10 cellular contexts compared by ENCODE assay signal in the genomic region with DNA sequence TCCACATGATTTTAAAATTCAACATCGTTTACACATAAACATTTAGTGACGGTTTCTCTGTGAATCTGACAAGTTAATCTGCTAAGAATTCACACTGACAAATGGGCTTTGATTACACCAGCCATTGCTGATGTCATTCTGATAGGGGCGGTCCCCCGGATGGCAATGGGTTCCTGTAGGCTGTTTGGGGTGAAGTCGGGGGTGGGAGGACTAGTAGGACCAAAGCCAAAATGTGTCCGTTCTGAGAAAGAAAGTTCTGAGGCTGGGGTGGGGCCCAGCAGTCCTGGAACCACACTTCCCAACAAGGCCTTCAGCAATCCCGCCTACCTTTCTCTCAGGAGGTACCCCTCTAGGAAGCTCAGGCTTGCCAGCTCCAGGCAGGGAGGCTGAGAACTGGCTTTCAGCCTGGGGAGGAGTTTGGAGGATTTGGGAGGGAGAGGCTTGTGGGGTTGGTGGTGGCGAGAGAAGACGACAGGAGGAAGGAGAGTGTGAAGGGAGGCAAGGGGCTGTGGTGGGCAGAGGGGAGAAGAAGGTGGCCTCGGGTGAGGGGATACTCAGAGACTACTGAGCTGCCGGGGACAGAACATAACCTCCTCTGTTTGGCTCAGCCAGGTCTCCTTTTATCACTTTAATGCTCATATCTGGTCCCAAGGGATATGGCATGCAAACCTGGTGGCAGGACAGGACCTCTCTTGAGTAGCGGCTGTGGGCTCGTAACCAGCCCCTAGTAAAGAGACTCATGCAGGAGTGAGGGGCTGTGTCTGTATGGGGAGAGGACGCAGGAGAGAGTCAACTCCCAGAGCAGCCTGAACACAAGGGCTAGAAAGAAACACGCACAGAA. TPM values are rescaled to one million over a fixed set of nuclear protein-coding genes. Genes with fewer than 3 reads are reported as not detected.
DNase-seq lines count a peak whose midpoint lies in the region; ATAC-seq, FAIRE-seq and TF ChIP-seq lines count a peak whose summit lies in the region.
"Had no signal": no experiment of that assay in that cellular context is flagged by ENCODE, and none has a peak within 500 bp of the region (broad histone marks: within the 10 kb centered on the region; RNA-seq: fewer than 3 reads in every experiment).

No MANE protein-coding gene starts in this region.

- intact Hi-C loops in left cardiac atrium (cut with DNase I) (loop anchor here in 1 of 2 donors (5.0 kb wide), 1 partner anchor 114 kb away; no protein-coding TSS in a partner anchor), MCF 10A (cut with micrococcal nuclease) (no loop called here)

- CTCF ChIA-PET in MCF 10A (lab: Yijun Ruan, JAX), result interaction anchor here (0.6 to 2.8 kb wide), 3 partner anchors 9 to 341 kb away, joined by 5 to 13 read pairs (median 8); partner anchors contain the start of gene HIC1

- DNase-seq in activated naive CD8-positive, alpha-beta T cell treated with anti-CD3 and anti-CD28 coated beads, Interleukin-2, amount 50 U/mL, for 24 hours, result no peak
- peak; percentile 69 for DNase-seq in left cardiac atrium
- DNase-seq in small intestine, result no peak
- no peak for DNase-seq in HAP-1 (ENCODE audit: low spot score in 2 of 2)
- no peak for DNase-seq in MCF 10A (ENCODE audit: unreplicated experiment)
- DNase-seq in NOMO-1 (lab: John Stamatoyannopoulos, UW; ENCODE audit: unreplicated experiment in 2 of 2), result no peak
- DNase-seq: activated CD4-positive, alpha-beta T cell treated with anti-CD3 and anti-CD28 coated beads for 4 hours; effector CD8-positive, alpha-beta T cell had no signal

- BruUV-seq in MCF 10A (replicated peaks; lab: Mats Ljungman, UMichigan), result no TSS peak

- peaks cover 12% of the 10 kb centered on the region for H3K27me3 Mint-ChIP-seq in activated naive CD8-positive, alpha-beta T cell treated with anti-CD3 and anti-CD28 coated beads, Interleukin-2, amount 50 U/mL, for 24 hours
- H3K27me3 Mint-ChIP-seq in MCF 10A (ENCODE audit: insufficient read depth, unreplicated experiment), result no peaks in the 10 kb centered on the region

- no peak for FAIRE-seq in small intestine (lab: Jason Lieb, UNC)

- no peaks in the 10 kb centered on the region for H3K9me3 Mint-ChIP-seq in activated naive CD8-positive, alpha-beta T cell treated with anti-CD3 and anti-CD28 coated beads, Interleukin-2, amount 50 U/mL, for 24 hours
- H3K9me3 Mint-ChIP-seq in MCF 10A (ENCODE audit: unreplicated experiment), result no peaks in the 10 kb centered on the region

- H3K4me1 ChIP-seq in small intestine (ENCODE audit: control insufficient read depth in 2 of 2, insufficient read depth in 1 of 2, low read depth in 1 of 2, low read length in 1 of 2) (peaks cover 0 to 4% of the 10 kb centered on the region in 2 donors), HAP-1 (no peaks in the 10 kb centered on the region)

- POLR2A ChIA-PET in MCF 10A (lab: Yijun Ruan, JAX), result interaction anchor here (0.6 kb wide), 1 partner anchor 60 kb away, joined by 3 read pairs; no protein-coding TSS in a partner anchor

- H3K4me1 Mint-ChIP-seq in activated naive CD8-positive, alpha-beta T cell treated with anti-CD3 and anti-CD28 coated beads, Interleukin-2, amount 50 U/mL, for 24 hours, result peaks cover 17% of the 10 kb centered on the region
- no peaks in the 10 kb centered on the region for H3K4me1 Mint-ChIP-seq in MCF 10A (ENCODE audit: insufficient read depth, unreplicated experiment)

- no peak for TF ChIP-seq CTCF in MCF 10A (IDR thresholded peaks at IDR 0.05; ENCODE audit: unreplicated experiment)

- WGBS in small intestine, 3 donors, result 61 to 86% (median 67%) methylated on average over 15 of the region's 15 CpGs

- H3K27ac ChIP-seq in small intestine (ENCODE audit: low read depth in 1 of 2, low read length in 1 of 2), result peak overlapping the region; percentile 62 to 88

- H3K27ac Mint-ChIP-seq in activated naive CD8-positive, alpha-beta T cell treated with anti-CD3 and anti-CD28 coated beads, Interleukin-2, amount 50 U/mL, for 24 hours, result peak overlapping the region; percentile 29
- H3K27ac Mint-ChIP-seq in MCF 10A (ENCODE audit: low read depth, unreplicated experiment), result no peak overlapping the region

- in situ Hi-C loops in HAP-1 (cut with MboI; ENCODE audit: low sequenced_read_pairs), result no loop called here

- H3K27me3 ChIP-seq in small intestine (ENCODE audit: control insufficient read depth in 2 of 2, insufficient read depth in 2 of 2, low read length in 2 of 2) (peaks cover 0 to 2% of the 10 kb centered on the region in 2 donors), HAP-1 (ENCODE audit: low read depth) (no peaks in the 10 kb centered on the region)

- H3K36me3 ChIP-seq in small intestine (ENCODE audit: control insufficient read depth in 2 of 2, insufficient read depth in 2 of 2, low read length in 2 of 2), result peaks cover 5 to 8% of the 10 kb centered on the region in 2 donors
- peaks cover 24% of the 10 kb centered on the region for H3K36me3 ChIP-seq in HAP-1 (replicated peaks)

- H3K36me3 Mint-ChIP-seq in activated naive CD8-positive, alpha-beta T cell treated with anti-CD3 and anti-CD28 coated beads, Interleukin-2, amount 50 U/mL, for 24 hours (ENCODE audit: low read depth), result peaks cover 43% of the 10 kb centered on the region
- no peaks in the 10 kb centered on the region for H3K36me3 Mint-ChIP-seq in MCF 10A (ENCODE audit: insufficient read depth, unreplicated experiment)

- ATAC-seq in activated naive CD8-positive, alpha-beta T cell treated with anti-CD3 and anti-CD28 coated beads, Interleukin-2, amount 50 U/mL, for 24 hours, result no peak
- ATAC-seq in left cardiac atrium, result no peak
- no peak for ATAC-seq in HG03460 (IDR thresholded peaks at IDR 0.05; ENCODE audit: unreplicated experiment)

- H3K4me3 Mint-ChIP-seq in activated naive CD8-positive, alpha-beta T cell treated with anti-CD3 and anti-CD28 coated beads, Interleukin-2, amount 50 U/mL, for 24 hours, result no peak overlapping the region
- no peak overlapping the region for H3K4me3 Mint-ChIP-seq in MCF 10A (ENCODE audit: unreplicated experiment)

- no peaks in the 10 kb centered on the region for H3K9me3 ChIP-seq in small intestine (ENCODE audit: control insufficient read depth, low read depth)
- H3K9me3 ChIP-seq in HAP-1, result no peaks in the 10 kb centered on the region

- no peak overlapping the region for H3K4me3 ChIP-seq in small intestine (ENCODE audit: low read depth in 1 of 2, low read length in 2 of 2)
- H3K4me3 ChIP-seq in HAP-1, result no peak overlapping the region

- peak; percentile 14 for TF ChIP-seq POLR2A in GM19099 (IDR thresholded peaks at IDR 0.05; ENCODE audit: extremely low read depth, insufficient read length, low read depth)

RNA-seq across cellular contexts. Expression of gene HIC1, which starts 8.6 kb away (rescaled TPM):
- total RNA-seq in left cardiac atrium, result 10 to 100 TPM; 20.6 to 22.1 TPM
- polyA plus RNA-seq in small intestine, result 1 to 10 TPM in 2 of 3 donors, under 1 TPM in 1; 0.89 to 6.9 (median 6.2) TPM
- total RNA-seq in MCF 10A (2022), result 0.59 and 1.0 TPM in 2 replicates

RNA-seq across cellular contexts. Expression of gene OVCA2, which starts 21.7 kb away (rescaled TPM):
- total RNA-seq in left cardiac atrium (10 to 100 TPM; 15.4 to 26.5 TPM), MCF 10A (2022) (28.8 and 33.5 TPM in 2 replicates)
- polyA plus RNA-seq in small intestine, result 10 to 100 TPM; 65.9 to 90.5 (median 80.1) TPM

RNA-seq across cellular contexts. Expression of gene DPH1, which starts 33.6 kb away (rescaled TPM):
- total RNA-seq in left cardiac atrium, result 10 to 100 TPM; 21.2 to 30.8 TPM
- 10 to 100 TPM; 11.6 to 19.2 (median 12.5) TPM for polyA plus RNA-seq in small intestine
- 29.7 and 45.2 TPM in 2 replicates for total RNA-seq in MCF 10A (2022)

RNA-seq across cellular contexts. Expression of gene RTN4RL1, which starts 38.4 kb away (rescaled TPM):
- total RNA-seq in left cardiac atrium (1 to 10 TPM; 6.2 to 7.6 TPM), MCF 10A (2022) (2.9 and 3.6 TPM in 2 replicates)
- polyA plus RNA-seq in small intestine, result 1 to 10 TPM in 1 of 3 donors, not detected in 2; 1.0 TPM

Comparison
In these comparisons a context has a peak if more than half of its experiments do, and no peak if none do; other contexts are left out.
1. RNA of gene HIC1, which starts 8.6 kb away (total RNA-seq): 20.6 to 22.1 TPM in left cardiac atrium; 0.59 to 1.0 TPM in MCF 10A; every median in the first group is over 10 times any median in the second.